8 cellular contexts compared by ENCODE assay signal in genomic region chr15:42736178-42736792, GRCh38. TPM values are rescaled to one million over a fixed set of nuclear protein-coding genes. Genes with fewer than 3 reads are reported as not detected.
A peak's percentile ranks its signal among the peaks of the same experiment; 100 is the strongest.
DNase-seq lines count a peak whose midpoint lies in the region; ATAC-seq, FAIRE-seq and TF ChIP-seq lines count a peak whose summit lies in the region.

No MANE protein-coding gene starts in this region.

- no peak for TF ChIP-seq POLR2A in ovary (IDR thresholded peaks at IDR 0.05)

- H3K4me1 ChIP-seq in ovary (ENCODE audit: insufficient read depth), result peaks cover 2% of the 10 kb centered on the region

- FAIRE-seq in GM19239 (lab: Jason Lieb, UNC), result peak; percentile 60
- no peak for FAIRE-seq in frontal cortex (lab: Jason Lieb, UNC)

- peak; percentile 44 for ATAC-seq in HG03432 (IDR thresholded peaks at IDR 0.05; ENCODE audit: unreplicated experiment)

- DNase-seq in AG20443 (ENCODE audit: low spot score) (peak; percentile 72), GM19239 (ENCODE audit: insufficient read length, low spot score) (peak; percentile 40), activated T-cell treated with anti-CD3 and anti-CD28 coated beads for 24 hours (ENCODE audit: low read depth) (peak; percentile 2), frontal cortex (ENCODE audit: low spot score in 2 of 2) (peak; percentile 59), ovary (peak; percentile 55 to 80 (median 64)), hippocampal formation (lab: John Stamatoyannopoulos, UW) (no peak), GOT3 (lab: John Stamatoyannopoulos, UW) (no peak)

- peak overlapping the region; percentile 78 to 93 for H3K27ac ChIP-seq in ovary

- no peaks in the 10 kb centered on the region for H3K36me3 ChIP-seq in ovary

- no peak for TF ChIP-seq EP300 in ovary (IDR thresholded peaks at IDR 0.05)

- H3K9me3 ChIP-seq in ovary, result no peaks in the 10 kb centered on the region

- H3K4me3 ChIP-seq in ovary, result peak overlapping the region; percentile 75

- TF ChIP-seq CTCF in ovary (IDR thresholded peaks at IDR 0.05), result no peak

- 1% methylated on average over 45 to 55 of the region's 55 CpGs for WGBS in ovary, 3 donors

- no peaks in the 10 kb centered on the region for H3K27me3 ChIP-seq in ovary

- intact Hi-C loops in ovary (cut with DNase I), result loop anchor here in 2 of 4 donors (10.0 kb wide), 1 partner anchor 189 kb away; the partner anchor contains the start of gene TTBK2 (in 2 of the 2)

RNA-seq across cellular contexts. Expression of gene CDAN1, which starts 0.6 kb away (rescaled TPM):
- total RNA-seq in frontal cortex (9.8 TPM), ovary (10 to 100 TPM; 16.9 to 50.6 (median 27.1) TPM)
- 10 to 100 TPM in 1 of 2 donors, 1 to 10 TPM in 1; 7.5 to 20.9 TPM for polyA plus RNA-seq in ovary

Comparison
In these comparisons a context has a peak if more than half of its experiments do, and no peak if none do; other contexts are left out.
1. DNase-seq: peak in AG20443 (single experiment), GM19239 (single experiment), activated T-cell treated with anti-CD3 and anti-CD28 coated beads for 24 hours (single experiment), frontal cortex (2 of 2) and ovary (5 of 5); none in hippocampal formation (0 of 2) and GOT3 (single experiment).